Comparison of ENCODE assay signal across 9 cellular contexts in genomic region chr9:98087420-98088354, GRCh38. TPM values are rescaled to one million over a fixed set of nuclear protein-coding genes. Genes with fewer than 3 reads are reported as not detected.
DNase-seq lines count a peak whose midpoint lies in the region; ATAC-seq, FAIRE-seq and TF ChIP-seq lines count a peak whose summit lies in the region.
"Had no signal": no experiment of that assay in that cellular context is flagged by ENCODE, and none has a peak within 500 bp of the region (broad histone marks: within the 10 kb centered on the region; RNA-seq: fewer than 3 reads in every experiment).

No MANE protein-coding gene starts in this region.

- H3K4me1 Mint-ChIP-seq in endothelial cell (ENCODE audit: unreplicated experiment): peaks cover 7% of the 10 kb centered on the region
- H3K4me1 Mint-ChIP-seq in naive B cell: peaks cover 11 to 23% (median 17%) of the 10 kb centered on the region in 3 donors

- no peak for FAIRE-seq in urothelium cell line (lab: Jason Lieb, UNC)

- ATAC-seq in naive B cell (ENCODE audit: low read depth in 2 of 2) (peak; percentile 88 to 89), GM19463 (IDR thresholded peaks at IDR 0.05; ENCODE audit: unreplicated experiment) (no peak)

- H3K27me3 Mint-ChIP-seq in endothelial cell (ENCODE audit: unreplicated experiment) (peaks cover 4% of the 10 kb centered on the region), naive B cell (no peaks in the 10 kb centered on the region)

- H3K27ac Mint-ChIP-seq in endothelial cell (ENCODE audit: unreplicated experiment) (no peak overlapping the region), naive B cell (peak overlapping the region in 3 of 6 donors; percentile 52 to 81 (median 77))

- H3K4me3 Mint-ChIP-seq in endothelial cell (ENCODE audit: unreplicated experiment): no peak overlapping the region
- peak overlapping the region; percentile 3 to 74 (median 60) for H3K4me3 Mint-ChIP-seq in naive B cell

- DNase-seq in stimulated activated CD4-positive, alpha-beta T cell treated with anti-CD3 and anti-CD28 coated beads, Interleukin-15, amount 100 ng/mL, for 24 hours: peak; percentile 43
- no peak for DNase-seq in stimulated activated CD4-positive, alpha-beta T cell treated with anti-CD3 and anti-CD28 coated beads, Interleukin-1b, Interleukin-23, amount 100 ng/mL, for 48 hours
- DNase-seq in endothelial cell (ENCODE audit: low spot score): peak; percentile 62
- DNase-seq in naive B cell: peak; percentile 75
- DNase-seq in urothelium cell line (ENCODE audit: low spot score): no peak
- no peak for DNase-seq in NCI-H446 (lab: John Stamatoyannopoulos, UW)
- no peak for DNase-seq in DMS 273 treated with DMSO at 0.1 percent for 48 hours (lab: John Stamatoyannopoulos, UW)
- DNase-seq: NCI-H774 had no signal

- H3K9me3 Mint-ChIP-seq in endothelial cell (ENCODE audit: unreplicated experiment): no peaks in the 10 kb centered on the region
- H3K9me3 Mint-ChIP-seq in naive B cell: no peaks in the 10 kb centered on the region

- no peaks in the 10 kb centered on the region for H3K36me3 Mint-ChIP-seq in endothelial cell (ENCODE audit: low read depth, unreplicated experiment)
- peaks cover 0 to under 1% of the 10 kb centered on the region in 2 donors for H3K36me3 Mint-ChIP-seq in naive B cell

- peak; percentile 21 for TF ChIP-seq CTCF in endothelial cell (IDR thresholded peaks at IDR 0.05; ENCODE audit: unreplicated experiment)

RNA-seq across cellular contexts. Expression of gene NANS, which starts 31.2 kb away (rescaled TPM):
- total RNA-seq in endothelial cell (ENCODE audit: unreplicated experiment): 41.4 TPM
- polyA plus RNA-seq in naive B cell (ENCODE audit: low read depth in 6 of 6): 10 to 100 TPM; 18.8 to 41.2 (median 29.5) TPM

RNA-seq across cellular contexts. Expression of gene TRIM14, which starts 31.3 kb away (rescaled TPM):
- total RNA-seq in endothelial cell (ENCODE audit: unreplicated experiment): 0.97 TPM
- polyA plus RNA-seq in naive B cell (ENCODE audit: low read depth in 6 of 6): 10 to 100 TPM; 16.3 to 36.5 (median 20.4) TPM

Comparison
In these comparisons a context has a peak if more than half of its experiments do, and no peak if none do; other contexts are left out.
1. DNase-seq: peak in stimulated activated CD4-positive, alpha-beta T cell treated with anti-CD3 and anti-CD28 coated beads, Interleukin-15, amount 100 ng/mL, for 24 hours (single experiment), endothelial cell (single experiment) and naive B cell (single experiment); none in stimulated activated CD4-positive, alpha-beta T cell treated with anti-CD3 and anti-CD28 coated beads, Interleukin-1b, Interleukin-23, amount 100 ng/mL, for 48 hours (single experiment), urothelium cell line (single experiment), NCI-H446 (0 of 2) and DMS 273 treated with DMSO at 0.1 percent for 48 hours (single experiment).